1 cellular context compared by ENCODE assay signal in the genomic region with DNA sequence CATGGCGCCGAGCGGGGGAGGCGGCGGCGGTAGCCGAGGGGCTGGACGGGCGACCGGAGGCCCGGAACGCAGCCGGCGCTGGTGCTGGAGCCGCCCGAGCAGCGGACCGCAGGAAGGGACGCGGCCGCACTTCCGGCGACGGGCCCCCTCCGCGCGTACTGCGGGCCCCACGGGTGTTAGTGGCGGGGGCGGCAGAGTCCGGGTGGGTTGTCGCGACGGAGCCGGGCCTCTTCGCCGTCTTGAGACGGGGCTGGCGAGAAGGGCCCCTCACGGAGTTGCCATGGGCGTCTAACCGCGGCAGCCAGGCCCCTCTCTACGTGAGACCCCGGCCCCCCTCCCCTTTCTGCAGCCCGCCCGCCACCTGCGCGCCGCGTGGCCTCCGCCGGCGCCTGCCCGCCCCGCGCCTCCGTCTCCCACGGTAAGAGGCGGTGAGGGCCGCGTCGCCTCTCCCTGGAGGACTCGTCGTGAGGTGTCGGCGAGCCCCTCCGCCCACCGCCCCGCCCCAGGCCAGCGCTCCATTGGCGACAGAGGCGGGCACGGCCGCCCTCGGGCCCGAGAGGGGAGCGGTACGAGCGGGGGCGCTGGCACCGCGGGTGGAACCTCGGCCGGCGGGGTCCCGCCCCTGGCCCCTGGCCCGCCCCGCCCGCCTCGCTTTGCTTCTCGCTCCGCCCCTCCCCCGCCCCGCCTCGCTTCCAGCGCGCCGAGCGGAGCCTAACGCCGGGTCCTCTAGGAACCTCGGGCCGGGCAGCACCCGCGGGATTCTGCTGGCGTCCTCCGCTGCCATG.
TF ChIP-seq lines count a peak whose summit lies in the region.

A gene with protein sequence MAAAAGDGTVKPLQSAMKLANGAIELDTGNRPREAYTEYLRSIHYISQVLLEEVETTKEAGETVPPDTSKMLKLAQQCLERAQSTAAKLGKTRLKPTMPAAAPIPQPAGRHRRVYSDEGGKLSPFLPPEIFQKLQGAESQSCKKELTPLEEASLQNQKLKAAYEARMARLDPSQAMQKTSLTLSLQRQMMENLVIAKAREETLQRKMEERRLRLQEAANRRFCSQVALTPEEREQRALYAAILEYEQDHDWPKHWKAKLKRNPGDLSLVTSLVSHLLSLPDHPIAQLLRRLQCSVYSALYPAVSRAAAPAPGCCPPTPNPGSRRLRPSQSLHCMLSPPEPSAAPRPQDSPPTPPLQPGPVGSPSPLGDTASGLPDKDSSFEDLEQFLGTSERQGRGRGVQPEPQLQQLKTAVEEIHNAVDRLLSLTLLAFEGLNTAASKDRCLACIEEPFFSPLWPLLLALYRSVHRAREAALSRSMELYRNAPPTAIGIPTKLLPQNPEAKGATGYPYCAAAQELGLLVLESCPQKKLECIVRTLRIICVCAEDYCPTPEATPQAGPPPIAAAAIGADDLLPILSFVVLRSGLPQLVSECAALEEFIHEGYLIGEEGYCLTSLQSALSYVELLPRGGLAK (minus strand): TSS at position 40 of the 785 bp plus-strand sequence. CDS start 37 bp downstream, at position 3.
A gene with protein sequence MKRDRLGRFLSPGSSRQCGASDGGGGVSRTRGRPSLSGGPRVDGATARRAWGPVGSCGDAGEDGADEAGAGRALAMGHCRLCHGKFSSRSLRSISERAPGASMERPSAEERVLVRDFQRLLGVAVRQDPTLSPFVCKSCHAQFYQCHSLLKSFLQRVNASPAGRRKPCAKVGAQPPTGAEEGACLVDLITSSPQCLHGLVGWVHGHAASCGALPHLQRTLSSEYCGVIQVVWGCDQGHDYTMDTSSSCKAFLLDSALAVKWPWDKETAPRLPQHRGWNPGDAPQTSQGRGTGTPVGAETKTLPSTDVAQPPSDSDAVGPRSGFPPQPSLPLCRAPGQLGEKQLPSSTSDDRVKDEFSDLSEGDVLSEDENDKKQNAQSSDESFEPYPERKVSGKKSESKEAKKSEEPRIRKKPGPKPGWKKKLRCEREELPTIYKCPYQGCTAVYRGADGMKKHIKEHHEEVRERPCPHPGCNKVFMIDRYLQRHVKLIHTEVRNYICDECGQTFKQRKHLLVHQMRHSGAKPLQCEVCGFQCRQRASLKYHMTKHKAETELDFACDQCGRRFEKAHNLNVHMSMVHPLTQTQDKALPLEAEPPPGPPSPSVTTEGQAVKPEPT (plus strand): TSS at position 679 of the 785 bp plus-strand sequence. CDS start 104 bp downstream, at position 783.

TF ChIP-seq in HEK293, 187 proteins besides CTCF, POLR2A, EP300 and RAD21 (continued from another document):
- TF ChIP-seq, protein P1, sequence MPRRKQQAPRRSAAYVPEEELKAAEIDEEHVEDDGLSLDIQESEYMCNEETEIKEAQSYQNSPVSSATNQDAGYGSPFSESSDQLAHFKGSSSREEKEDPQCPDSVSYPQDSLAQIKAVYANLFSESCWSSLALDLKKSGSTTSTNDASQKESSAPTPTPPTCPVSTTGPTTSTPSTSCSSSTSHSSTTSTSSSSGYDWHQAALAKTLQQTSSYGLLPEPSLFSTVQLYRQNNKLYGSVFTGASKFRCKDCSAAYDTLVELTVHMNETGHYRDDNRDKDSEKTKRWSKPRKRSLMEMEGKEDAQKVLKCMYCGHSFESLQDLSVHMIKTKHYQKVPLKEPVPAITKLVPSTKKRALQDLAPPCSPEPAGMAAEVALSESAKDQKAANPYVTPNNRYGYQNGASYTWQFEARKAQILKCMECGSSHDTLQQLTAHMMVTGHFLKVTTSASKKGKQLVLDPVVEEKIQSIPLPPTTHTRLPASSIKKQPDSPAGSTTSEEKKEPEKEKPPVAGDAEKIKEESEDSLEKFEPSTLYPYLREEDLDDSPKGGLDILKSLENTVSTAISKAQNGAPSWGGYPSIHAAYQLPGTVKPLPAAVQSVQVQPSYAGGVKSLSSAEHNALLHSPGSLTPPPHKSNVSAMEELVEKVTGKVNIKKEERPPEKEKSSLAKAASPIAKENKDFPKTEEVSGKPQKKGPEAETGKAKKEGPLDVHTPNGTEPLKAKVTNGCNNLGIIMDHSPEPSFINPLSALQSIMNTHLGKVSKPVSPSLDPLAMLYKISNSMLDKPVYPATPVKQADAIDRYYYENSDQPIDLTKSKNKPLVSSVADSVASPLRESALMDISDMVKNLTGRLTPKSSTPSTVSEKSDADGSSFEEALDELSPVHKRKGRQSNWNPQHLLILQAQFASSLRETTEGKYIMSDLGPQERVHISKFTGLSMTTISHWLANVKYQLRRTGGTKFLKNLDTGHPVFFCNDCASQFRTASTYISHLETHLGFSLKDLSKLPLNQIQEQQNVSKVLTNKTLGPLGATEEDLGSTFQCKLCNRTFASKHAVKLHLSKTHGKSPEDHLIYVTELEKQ (tag by site-specific recombination; IDR thresholded peaks at IDR 0.05; ENCODE audit: borderline replicate concordance): no peak
- TF ChIP-seq YY1 (tag by site-specific recombination; IDR thresholded peaks at IDR 0.05) (peak; percentile 76), ZNF501 (tag by site-specific recombination; IDR thresholded peaks at IDR 0.05) (no peak), KLF9 (tag by site-specific recombination; IDR thresholded peaks at IDR 0.05; ENCODE audit: low read depth) (peak; percentile 70), ZNF174 (tag by site-specific recombination; IDR thresholded peaks at IDR 0.05) (no peak), ZNF112 (tag by site-specific recombination; IDR thresholded peaks at IDR 0.05) (no peak), ZEB2 (tag by site-specific recombination; IDR thresholded peaks at IDR 0.05) (peak; percentile 33; the same call in 1 of the 2 replicates), ZNF623 (tag by site-specific recombination; IDR thresholded peaks at IDR 0.05) (no peak), ZFHX2 (tag by site-specific recombination; conservative IDR thresholded peaks at IDR 0.05) (peak; percentile 93), ZNF433 (tag by site-specific recombination; IDR thresholded peaks at IDR 0.05; ENCODE audit: low read depth) (no peak), ZNF248 (tag by site-specific recombination; IDR thresholded peaks at IDR 0.05) (no peak), ZNF114 (tag by site-specific recombination; IDR thresholded peaks at IDR 0.05) (no peak), ZNF394 (tag by site-specific recombination; IDR thresholded peaks at IDR 0.05; ENCODE audit: borderline replicate concordance) (peak; percentile 25; the same call in 1 of the 2 replicates), ZNF843 (tag by site-specific recombination; IDR thresholded peaks at IDR 0.05) (peak; percentile 47; the same call in 1 of the 2 replicates), ZNF133 (tag by site-specific recombination; IDR thresholded peaks at IDR 0.05) (no peak), ZBTB8A (tag by site-specific recombination; IDR thresholded peaks at IDR 0.05) (peak; percentile 40; the same call in 1 of the 2 replicates), ZFP37 (tag by site-specific recombination; IDR thresholded peaks at IDR 0.05) (no peak), ZNF473 (tag by site-specific recombination; IDR thresholded peaks at IDR 0.05) (no peak), ZNF707 (tag by site-specific recombination; IDR thresholded peaks at IDR 0.05) (no peak), KLF7 (tag by site-specific recombination; IDR thresholded peaks at IDR 0.05; ENCODE audit: borderline replicate concordance) (peak; percentile 43; the same call in 1 of the 2 replicates), ZNF76 (tag by site-specific recombination; IDR thresholded peaks at IDR 0.05; ENCODE audit: borderline replicate concordance, low read depth) (peak; percentile 41; the same call in 1 of the 2 replicates), ZFP69B (tag by site-specific recombination; IDR thresholded peaks at IDR 0.05) (peak; percentile 80), OVOL3 (tag by site-specific recombination; IDR thresholded peaks at IDR 0.05) (0 out of 2 replicates have a peak, but pooled peaks have one; percentile 23), ZNF16 (tag by site-specific recombination; IDR thresholded peaks at IDR 0.05; ENCODE audit: low read depth) (no peak), ZNF621 (tag by site-specific recombination; IDR thresholded peaks at IDR 0.05) (no peak), BCL11A (tag by site-specific recombination; IDR thresholded peaks at IDR 0.05; ENCODE audit: low read depth) (no peak), ZBTB7A (tag by site-specific recombination; IDR thresholded peaks at IDR 0.05; ENCODE audit: low read depth) (peak; percentile 89), KLF8 (tag by site-specific recombination; IDR thresholded peaks at IDR 0.05) (no peak; the same call in 1 of the 2 replicates), ZBTB21 (tag by site-specific recombination; IDR thresholded peaks at IDR 0.05) (no peak), ZIC2 (tag by site-specific recombination; IDR thresholded peaks at IDR 0.05) (no peak)
- TF ChIP-seq, protein P2, sequence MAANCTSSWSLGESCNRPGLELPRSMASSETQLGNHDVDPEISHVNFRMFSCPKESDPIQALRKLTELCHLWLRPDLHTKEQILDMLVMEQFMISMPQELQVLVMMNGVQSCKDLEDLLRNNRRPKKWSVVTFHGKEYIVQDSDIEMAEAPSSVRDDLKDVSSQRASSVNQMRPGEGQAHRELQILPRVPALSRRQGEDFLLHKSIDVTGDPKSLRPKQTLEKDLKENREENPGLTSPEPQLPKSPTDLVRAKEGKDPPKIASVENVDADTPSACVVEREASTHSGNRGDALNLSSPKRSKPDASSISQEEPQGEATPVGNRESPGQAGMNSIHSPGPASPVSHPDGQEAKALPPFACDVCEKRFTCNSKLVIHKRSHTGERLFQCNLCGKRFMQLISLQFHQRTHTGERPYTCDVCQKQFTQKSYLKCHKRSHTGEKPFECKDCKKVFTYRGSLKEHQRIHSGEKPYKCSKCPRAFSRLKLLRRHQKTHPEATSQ (tag by site-specific recombination; IDR thresholded peaks at IDR 0.05): 0 out of 2 replicates have a peak, but pooled peaks have one; percentile 58
- TF ChIP-seq, protein P3, sequence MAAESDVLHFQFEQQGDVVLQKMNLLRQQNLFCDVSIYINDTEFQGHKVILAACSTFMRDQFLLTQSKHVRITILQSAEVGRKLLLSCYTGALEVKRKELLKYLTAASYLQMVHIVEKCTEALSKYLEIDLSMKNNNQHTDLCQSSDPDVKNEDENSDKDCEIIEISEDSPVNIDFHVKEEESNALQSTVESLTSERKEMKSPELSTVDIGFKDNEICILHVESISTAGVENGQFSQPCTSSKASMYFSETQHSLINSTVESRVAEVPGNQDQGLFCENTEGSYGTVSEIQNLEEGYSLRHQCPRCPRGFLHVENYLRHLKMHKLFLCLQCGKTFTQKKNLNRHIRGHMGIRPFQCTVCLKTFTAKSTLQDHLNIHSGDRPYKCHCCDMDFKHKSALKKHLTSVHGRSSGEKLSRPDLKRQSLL (tag by site-specific recombination; IDR thresholded peaks at IDR 0.05): peak; percentile 66; the same call in 1 of the 2 replicates
- TF ChIP-seq, protein P4, sequence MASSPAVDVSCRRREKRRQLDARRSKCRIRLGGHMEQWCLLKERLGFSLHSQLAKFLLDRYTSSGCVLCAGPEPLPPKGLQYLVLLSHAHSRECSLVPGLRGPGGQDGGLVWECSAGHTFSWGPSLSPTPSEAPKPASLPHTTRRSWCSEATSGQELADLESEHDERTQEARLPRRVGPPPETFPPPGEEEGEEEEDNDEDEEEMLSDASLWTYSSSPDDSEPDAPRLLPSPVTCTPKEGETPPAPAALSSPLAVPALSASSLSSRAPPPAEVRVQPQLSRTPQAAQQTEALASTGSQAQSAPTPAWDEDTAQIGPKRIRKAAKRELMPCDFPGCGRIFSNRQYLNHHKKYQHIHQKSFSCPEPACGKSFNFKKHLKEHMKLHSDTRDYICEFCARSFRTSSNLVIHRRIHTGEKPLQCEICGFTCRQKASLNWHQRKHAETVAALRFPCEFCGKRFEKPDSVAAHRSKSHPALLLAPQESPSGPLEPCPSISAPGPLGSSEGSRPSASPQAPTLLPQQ (tag by site-specific recombination; IDR thresholded peaks at IDR 0.05): peak; percentile 94
- TF ChIP-seq, protein P5, sequence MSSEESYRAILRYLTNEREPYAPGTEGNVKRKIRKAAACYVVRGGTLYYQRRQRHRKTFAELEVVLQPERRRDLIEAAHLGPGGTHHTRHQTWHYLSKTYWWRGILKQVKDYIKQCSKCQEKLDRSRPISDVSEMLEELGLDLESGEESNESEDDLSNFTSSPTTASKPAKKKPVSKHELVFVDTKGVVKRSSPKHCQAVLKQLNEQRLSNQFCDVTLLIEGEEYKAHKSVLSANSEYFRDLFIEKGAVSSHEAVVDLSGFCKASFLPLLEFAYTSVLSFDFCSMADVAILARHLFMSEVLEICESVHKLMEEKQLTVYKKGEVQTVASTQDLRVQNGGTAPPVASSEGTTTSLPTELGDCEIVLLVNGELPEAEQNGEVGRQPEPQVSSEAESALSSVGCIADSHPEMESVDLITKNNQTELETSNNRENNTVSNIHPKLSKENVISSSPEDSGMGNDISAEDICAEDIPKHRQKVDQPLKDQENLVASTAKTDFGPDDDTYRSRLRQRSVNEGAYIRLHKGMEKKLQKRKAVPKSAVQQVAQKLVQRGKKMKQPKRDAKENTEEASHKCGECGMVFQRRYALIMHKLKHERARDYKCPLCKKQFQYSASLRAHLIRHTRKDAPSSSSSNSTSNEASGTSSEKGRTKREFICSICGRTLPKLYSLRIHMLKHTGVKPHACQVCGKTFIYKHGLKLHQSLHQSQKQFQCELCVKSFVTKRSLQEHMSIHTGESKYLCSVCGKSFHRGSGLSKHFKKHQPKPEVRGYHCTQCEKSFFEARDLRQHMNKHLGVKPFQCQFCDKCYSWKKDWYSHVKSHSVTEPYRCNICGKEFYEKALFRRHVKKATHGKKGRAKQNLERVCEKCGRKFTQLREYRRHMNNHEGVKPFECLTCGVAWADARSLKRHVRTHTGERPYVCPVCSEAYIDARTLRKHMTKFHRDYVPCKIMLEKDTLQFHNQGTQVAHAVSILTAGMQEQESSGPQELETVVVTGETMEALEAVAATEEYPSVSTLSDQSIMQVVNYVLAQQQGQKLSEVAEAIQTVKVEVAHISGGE (tag by site-specific recombination; conservative IDR thresholded peaks at IDR 0.05; ENCODE audit: low read depth): peak; percentile 98
- TF ChIP-seq, protein P6, sequence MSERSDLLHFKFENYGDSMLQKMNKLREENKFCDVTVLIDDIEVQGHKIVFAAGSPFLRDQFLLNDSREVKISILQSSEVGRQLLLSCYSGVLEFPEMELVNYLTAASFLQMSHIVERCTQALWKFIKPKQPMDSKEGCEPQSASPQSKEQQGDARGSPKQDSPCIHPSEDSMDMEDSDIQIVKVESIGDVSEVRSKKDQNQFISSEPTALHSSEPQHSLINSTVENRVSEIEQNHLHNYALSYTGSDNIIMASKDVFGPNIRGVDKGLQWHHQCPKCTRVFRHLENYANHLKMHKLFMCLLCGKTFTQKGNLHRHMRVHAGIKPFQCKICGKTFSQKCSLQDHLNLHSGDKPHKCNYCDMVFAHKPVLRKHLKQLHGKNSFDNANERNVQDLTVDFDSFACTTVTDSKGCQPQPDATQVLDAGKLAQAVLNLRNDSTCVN (tag by site-specific recombination; optimal IDR thresholded peaks at IDR 0.05): peak; percentile 76
